ENCODE assay signal across 13 cellular contexts in genomic region chr15:98753726-98754125, GRCh38.
A peak's percentile ranks its signal among the peaks of the same experiment; 100 is the strongest.
DNase-seq lines count a peak whose midpoint lies in the region; TF ChIP-seq lines count a peak whose summit lies in the region.
"Had no signal": no experiment of that assay in that cellular context is flagged by ENCODE, and none has a peak within 500 bp of the region (broad histone marks: within the 10 kb centered on the region; RNA-seq: fewer than 3 reads in every experiment).

No MANE protein-coding gene starts in this region.

- peaks cover 64 to 100% (median 100%) of the 10 kb centered on the region in 11 experiments for H4K20me1 ChIP-seq in BLaER1 treated with 17β-estradiol and CSF1 and Interleukin-3, amounts not matched to agents 10 nM and 100 nM

- H3K27me3 ChIP-seq in BLaER1 treated with 17β-estradiol and CSF1 and Interleukin-3, amounts not matched to agents 10 nM and 100 nM, result no peaks in the 10 kb centered on the region
- no peaks in the 10 kb centered on the region for H3K27me3 ChIP-seq in adipocyte (replicated peaks; ENCODE audit: control insufficient read depth, insufficient read depth, low read length)
- H3K27me3 ChIP-seq: body of pancreas had no signal

- peak overlapping the region in 1 of 11 experiments; percentile 20; a peak in 1 of 22 replicates for H3K9ac ChIP-seq in BLaER1 treated with 17β-estradiol and CSF1 and Interleukin-3, amounts not matched to agents 10 nM and 100 nM
- peak overlapping the region; percentile 67 for H3K9ac ChIP-seq in adipocyte (ENCODE audit: low read length)
- H3K9ac ChIP-seq: KMS-11 had no signal

- peak overlapping the region in 6 of 11 experiments; percentile 1 to 71 (median 57); a peak in 10 of 22 replicates for H3K4me2 ChIP-seq in BLaER1 treated with 17β-estradiol and CSF1 and Interleukin-3, amounts not matched to agents 10 nM and 100 nM
- H3K4me2 ChIP-seq: KMS-11 had no signal

- H3K27ac ChIP-seq in BLaER1 treated with 17β-estradiol and CSF1 and Interleukin-3, amounts not matched to agents 10 nM and 100 nM, result no peak overlapping the region
- H3K27ac ChIP-seq: KMS-11 had no signal

- H3K4me1 ChIP-seq in BLaER1 treated with 17β-estradiol and CSF1 and Interleukin-3, amounts not matched to agents 10 nM and 100 nM, result peaks cover 23 to 50% (median 31%) of the 10 kb centered on the region in 10 experiments; a peak in 18 of 20 replicates
- H3K4me1 ChIP-seq in adipocyte (ENCODE audit: control insufficient read depth, insufficient read depth, low read length), result peaks cover 30% of the 10 kb centered on the region

- no peaks in the 10 kb centered on the region for H3K9me3 ChIP-seq in BLaER1 treated with 17β-estradiol and CSF1 and Interleukin-3, amounts not matched to agents 10 nM and 100 nM (replicated peaks in 1 of 11)
- H3K9me3 ChIP-seq in adipocyte (ENCODE audit: control insufficient read depth, low read length), result no peaks in the 10 kb centered on the region
- H3K9me3 ChIP-seq: body of pancreas had no signal

- peaks cover 0 to 6% (median 0%) of the 10 kb centered on the region in 11 experiments; a peak in 6 of 22 replicates for H3K36me3 ChIP-seq in BLaER1 treated with 17β-estradiol and CSF1 and Interleukin-3, amounts not matched to agents 10 nM and 100 nM
- no peaks in the 10 kb centered on the region for H3K36me3 ChIP-seq in adipocyte (ENCODE audit: control insufficient read depth, insufficient read depth, low read length, severe bottlenecking)

- H3K4me3 ChIP-seq in BLaER1 treated with 17β-estradiol and CSF1 and Interleukin-3, amounts not matched to agents 10 nM and 100 nM, result no peak overlapping the region
- peak overlapping the region; percentile 78 for H3K4me3 ChIP-seq in adipocyte (ENCODE audit: low read length)
- H3K4me3 ChIP-seq in fibroblast of pulmonary artery (replicated peaks; ENCODE audit: low read depth, low read length), result peak overlapping the region; percentile 58
- peak overlapping the region; percentile 43 for H3K4me3 ChIP-seq in retinal pigment epithelial cell (ENCODE audit: low read length)
- H3K4me3 ChIP-seq: body of pancreas had no signal

- DNase-seq in adipocyte (ENCODE audit: low read depth) (no peak), fibroblast of pulmonary artery (ENCODE audit: low read depth) (no peak), retinal pigment epithelial cell (ENCODE audit: low read depth) (no peak), HT-29 (ENCODE audit: low spot score) (no peak), activated gamma-delta T cell treated with Interleukin-2 at 50 U/mL for 16 hours (no peak), MV-4-11 (lab: John Stamatoyannopoulos, UW) (no peak), GOT3 (lab: John Stamatoyannopoulos, UW) (no peak)
- DNase-seq: body of pancreas; CD4-positive, alpha-beta memory T cell; NCI-H510A treated with DMSO at 0.1 percent for 48 hours; posterior cingulate gyrus had no signal

- TF ChIP-seq CTCF in fibroblast of pulmonary artery (IDR thresholded peaks at IDR 0.05; ENCODE audit: low read length, missing control alignments) (no peak), retinal pigment epithelial cell (conservative IDR thresholded peaks at IDR 0.05; ENCODE audit: low read depth, low read length) (no peak)

Comparison
In these comparisons a context has a peak if more than half of its experiments do, and no peak if none do; other contexts are left out.
1. H3K4me3 ChIP-seq: peak in adipocyte (single experiment), fibroblast of pulmonary artery (single experiment) and retinal pigment epithelial cell (single experiment); none in BLaER1 treated with 17β-estradiol and CSF1 and Interleukin-3, amounts not matched to agents 10 nM and 100 nM (0 of 10).